Comparison of ENCODE assay signal across 1 cellular context in the genomic region with DNA sequence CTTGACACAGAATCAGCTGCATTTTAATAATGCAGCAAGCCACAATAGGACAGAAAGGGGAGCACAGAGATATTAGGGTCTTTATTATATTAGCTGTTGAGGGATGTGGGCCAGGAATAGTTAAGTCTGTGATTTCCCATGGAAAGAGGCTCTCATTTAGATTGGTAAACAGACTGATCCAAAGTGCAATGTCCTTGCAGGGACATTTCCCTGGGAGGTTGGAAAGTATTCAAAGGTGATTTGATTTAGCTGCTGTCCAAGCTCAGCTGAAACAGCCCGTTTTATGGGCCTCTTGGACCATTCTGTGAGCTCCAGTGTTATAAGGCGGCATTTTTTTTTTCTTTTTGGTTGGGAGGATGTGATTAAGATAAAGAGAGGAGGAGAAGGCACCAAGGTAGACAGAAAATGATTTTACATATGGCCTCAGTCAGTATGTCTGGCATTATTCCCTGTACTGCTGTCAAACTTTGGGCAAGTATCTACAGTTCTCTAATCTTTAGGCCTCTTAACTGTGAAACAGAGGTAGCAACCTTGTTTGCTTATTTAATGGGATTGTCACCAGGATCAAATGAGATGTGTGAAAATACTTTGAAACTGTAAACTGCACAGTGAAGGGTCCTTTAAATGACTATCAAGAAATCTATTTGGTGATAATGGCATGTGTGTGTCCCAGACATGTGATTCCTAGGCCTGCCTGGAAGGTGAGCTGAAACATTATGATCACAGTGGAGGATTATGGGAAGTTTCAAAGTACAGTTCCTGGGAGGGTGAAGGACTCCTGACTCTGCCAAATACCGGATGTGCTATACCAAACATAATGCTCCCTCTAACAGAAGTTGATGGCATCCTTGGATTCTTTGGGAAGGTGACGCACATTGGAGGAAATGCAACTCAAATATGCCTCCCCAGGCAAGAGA.
TF ChIP-seq lines count a peak whose summit lies in the region.

No MANE protein-coding gene starts in this region.

TF ChIP-seq in HepG2, 621 proteins besides CTCF, POLR2A, EP300 and RAD21 (continued from another document and continues in another):
- TF ChIP-seq, protein P1, sequence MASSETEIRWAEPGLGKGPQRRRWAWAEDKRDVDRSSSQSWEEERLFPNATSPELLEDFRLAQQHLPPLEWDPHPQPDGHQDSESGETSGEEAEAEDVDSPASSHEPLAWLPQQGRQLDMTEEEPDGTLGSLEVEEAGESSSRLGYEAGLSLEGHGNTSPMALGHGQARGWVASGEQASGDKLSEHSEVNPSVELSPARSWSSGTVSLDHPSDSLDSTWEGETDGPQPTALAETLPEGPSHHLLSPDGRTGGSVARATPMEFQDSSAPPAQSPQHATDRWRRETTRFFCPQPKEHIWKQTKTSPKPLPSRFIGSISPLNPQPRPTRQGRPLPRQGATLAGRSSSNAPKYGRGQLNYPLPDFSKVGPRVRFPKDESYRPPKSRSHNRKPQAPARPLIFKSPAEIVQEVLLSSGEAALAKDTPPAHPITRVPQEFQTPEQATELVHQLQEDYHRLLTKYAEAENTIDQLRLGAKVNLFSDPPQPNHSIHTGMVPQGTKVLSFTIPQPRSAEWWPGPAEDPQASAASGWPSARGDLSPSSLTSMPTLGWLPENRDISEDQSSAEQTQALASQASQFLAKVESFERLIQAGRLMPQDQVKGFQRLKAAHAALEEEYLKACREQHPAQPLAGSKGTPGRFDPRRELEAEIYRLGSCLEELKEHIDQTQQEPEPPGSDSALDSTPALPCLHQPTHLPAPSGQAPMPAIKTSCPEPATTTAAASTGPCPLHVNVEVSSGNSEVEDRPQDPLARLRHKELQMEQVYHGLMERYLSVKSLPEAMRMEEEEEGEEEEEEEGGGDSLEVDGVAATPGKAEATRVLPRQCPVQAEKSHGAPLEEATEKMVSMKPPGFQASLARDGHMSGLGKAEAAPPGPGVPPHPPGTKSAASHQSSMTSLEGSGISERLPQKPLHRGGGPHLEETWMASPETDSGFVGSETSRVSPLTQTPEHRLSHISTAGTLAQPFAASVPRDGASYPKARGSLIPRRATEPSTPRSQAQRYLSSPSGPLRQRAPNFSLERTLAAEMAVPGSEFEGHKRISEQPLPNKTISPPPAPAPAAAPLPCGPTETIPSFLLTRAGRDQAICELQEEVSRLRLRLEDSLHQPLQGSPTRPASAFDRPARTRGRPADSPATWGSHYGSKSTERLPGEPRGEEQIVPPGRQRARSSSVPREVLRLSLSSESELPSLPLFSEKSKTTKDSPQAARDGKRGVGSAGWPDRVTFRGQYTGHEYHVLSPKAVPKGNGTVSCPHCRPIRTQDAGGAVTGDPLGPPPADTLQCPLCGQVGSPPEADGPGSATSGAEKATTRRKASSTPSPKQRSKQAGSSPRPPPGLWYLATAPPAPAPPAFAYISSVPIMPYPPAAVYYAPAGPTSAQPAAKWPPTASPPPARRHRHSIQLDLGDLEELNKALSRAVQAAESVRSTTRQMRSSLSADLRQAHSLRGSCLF (CRISPR knock-in tag; IDR thresholded peaks at IDR 0.05; ENCODE audit: borderline replicate concordance) = no peak
- peak; percentile 58 for TF ChIP-seq GATAD1 (CRISPR knock-in tag; IDR thresholded peaks at IDR 0.05)
- TF ChIP-seq SAP130 (CRISPR knock-in tag; IDR thresholded peaks at IDR 0.05; ENCODE audit: low read depth) = peak; percentile 58
- TF ChIP-seq BRD4 (CRISPR knock-in tag; IDR thresholded peaks at IDR 0.05) = peak; percentile 38; the same call in 1 of the 2 replicates
- TF ChIP-seq CREM (IDR thresholded peaks at IDR 0.05) = peak; percentile 25; the same call in 1 of the 2 replicates
- no peak for TF ChIP-seq CREM (CRISPR knock-in tag; IDR thresholded peaks at IDR 0.05)
- TF ChIP-seq ZNF432 (CRISPR knock-in tag; IDR thresholded peaks at IDR 0.05; ENCODE audit: borderline replicate concordance) = no peak
- TF ChIP-seq, protein P2, sequence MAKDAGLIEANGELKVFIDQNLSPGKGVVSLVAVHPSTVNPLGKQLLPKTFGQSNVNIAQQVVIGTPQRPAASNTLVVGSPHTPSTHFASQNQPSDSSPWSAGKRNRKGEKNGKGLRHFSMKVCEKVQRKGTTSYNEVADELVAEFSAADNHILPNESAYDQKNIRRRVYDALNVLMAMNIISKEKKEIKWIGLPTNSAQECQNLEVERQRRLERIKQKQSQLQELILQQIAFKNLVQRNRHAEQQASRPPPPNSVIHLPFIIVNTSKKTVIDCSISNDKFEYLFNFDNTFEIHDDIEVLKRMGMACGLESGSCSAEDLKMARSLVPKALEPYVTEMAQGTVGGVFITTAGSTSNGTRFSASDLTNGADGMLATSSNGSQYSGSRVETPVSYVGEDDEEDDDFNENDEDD (CRISPR knock-in tag; IDR thresholded peaks at IDR 0.05; ENCODE audit: borderline replicate concordance) = peak; percentile 65; the same call in 1 of the 2 replicates
- TF ChIP-seq, protein P3, sequence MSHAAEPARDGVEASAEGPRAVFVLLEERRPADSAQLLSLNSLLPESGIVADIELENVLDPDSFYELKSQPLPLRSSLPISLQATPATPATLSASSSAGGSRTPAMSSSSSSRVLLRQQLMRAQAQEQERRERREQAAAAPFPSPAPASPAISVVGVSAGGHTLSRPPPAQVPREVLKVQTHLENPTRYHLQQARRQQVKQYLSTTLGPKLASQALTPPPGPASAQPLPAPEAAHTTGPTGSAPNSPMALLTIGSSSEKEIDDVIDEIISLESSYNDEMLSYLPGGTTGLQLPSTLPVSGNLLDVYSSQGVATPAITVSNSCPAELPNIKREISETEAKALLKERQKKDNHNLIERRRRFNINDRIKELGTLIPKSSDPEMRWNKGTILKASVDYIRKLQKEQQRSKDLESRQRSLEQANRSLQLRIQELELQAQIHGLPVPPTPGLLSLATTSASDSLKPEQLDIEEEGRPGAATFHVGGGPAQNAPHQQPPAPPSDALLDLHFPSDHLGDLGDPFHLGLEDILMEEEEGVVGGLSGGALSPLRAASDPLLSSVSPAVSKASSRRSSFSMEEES (CRISPR knock-in tag; IDR thresholded peaks at IDR 0.05) = peak; percentile 95
- TF ChIP-seq NR2F1 (CRISPR knock-in tag; IDR thresholded peaks at IDR 0.05) = peak in 1 of 2 experiments; percentile 34; a peak in 1 of 4 replicates
- TF ChIP-seq ASH2L (IDR thresholded peaks at IDR 0.05; ENCODE audit: insufficient read length, low read depth, low read length) = peak; percentile 88
- TF ChIP-seq ZNF546 (CRISPR knock-in tag; conservative IDR thresholded peaks at IDR 0.05) = no peak
- peak; percentile 17 for TF ChIP-seq SKI (IDR thresholded peaks at IDR 0.05; ENCODE audit: partially characterized antibody)
- 0 out of 2 replicates have a peak, but pooled peaks have one; percentile 22 for TF ChIP-seq ELF4 (CRISPR knock-in tag; IDR thresholded peaks at IDR 0.05; ENCODE audit: borderline replicate concordance)
- peak; percentile 79 for TF ChIP-seq ZFX (CRISPR knock-in tag; IDR thresholded peaks at IDR 0.05; ENCODE audit: low read depth)
- peak; percentile 99 for TF ChIP-seq ZNF652 (CRISPR knock-in tag; IDR thresholded peaks at IDR 0.05; ENCODE audit: borderline replicate concordance, low read depth)
- TF ChIP-seq, protein P4, sequence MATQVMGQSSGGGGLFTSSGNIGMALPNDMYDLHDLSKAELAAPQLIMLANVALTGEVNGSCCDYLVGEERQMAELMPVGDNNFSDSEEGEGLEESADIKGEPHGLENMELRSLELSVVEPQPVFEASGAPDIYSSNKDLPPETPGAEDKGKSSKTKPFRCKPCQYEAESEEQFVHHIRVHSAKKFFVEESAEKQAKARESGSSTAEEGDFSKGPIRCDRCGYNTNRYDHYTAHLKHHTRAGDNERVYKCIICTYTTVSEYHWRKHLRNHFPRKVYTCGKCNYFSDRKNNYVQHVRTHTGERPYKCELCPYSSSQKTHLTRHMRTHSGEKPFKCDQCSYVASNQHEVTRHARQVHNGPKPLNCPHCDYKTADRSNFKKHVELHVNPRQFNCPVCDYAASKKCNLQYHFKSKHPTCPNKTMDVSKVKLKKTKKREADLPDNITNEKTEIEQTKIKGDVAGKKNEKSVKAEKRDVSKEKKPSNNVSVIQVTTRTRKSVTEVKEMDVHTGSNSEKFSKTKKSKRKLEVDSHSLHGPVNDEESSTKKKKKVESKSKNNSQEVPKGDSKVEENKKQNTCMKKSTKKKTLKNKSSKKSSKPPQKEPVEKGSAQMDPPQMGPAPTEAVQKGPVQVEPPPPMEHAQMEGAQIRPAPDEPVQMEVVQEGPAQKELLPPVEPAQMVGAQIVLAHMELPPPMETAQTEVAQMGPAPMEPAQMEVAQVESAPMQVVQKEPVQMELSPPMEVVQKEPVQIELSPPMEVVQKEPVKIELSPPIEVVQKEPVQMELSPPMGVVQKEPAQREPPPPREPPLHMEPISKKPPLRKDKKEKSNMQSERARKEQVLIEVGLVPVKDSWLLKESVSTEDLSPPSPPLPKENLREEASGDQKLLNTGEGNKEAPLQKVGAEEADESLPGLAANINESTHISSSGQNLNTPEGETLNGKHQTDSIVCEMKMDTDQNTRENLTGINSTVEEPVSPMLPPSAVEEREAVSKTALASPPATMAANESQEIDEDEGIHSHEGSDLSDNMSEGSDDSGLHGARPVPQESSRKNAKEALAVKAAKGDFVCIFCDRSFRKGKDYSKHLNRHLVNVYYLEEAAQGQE (IDR thresholded peaks at IDR 0.05; ENCODE audit: borderline replicate concordance in 1 of 2, low read depth in 1 of 2, low read length in 2 of 2) = peak in 1 of 2 experiments; percentile 73; a peak in 2 of 4 replicates
- TF ChIP-seq, protein P5, sequence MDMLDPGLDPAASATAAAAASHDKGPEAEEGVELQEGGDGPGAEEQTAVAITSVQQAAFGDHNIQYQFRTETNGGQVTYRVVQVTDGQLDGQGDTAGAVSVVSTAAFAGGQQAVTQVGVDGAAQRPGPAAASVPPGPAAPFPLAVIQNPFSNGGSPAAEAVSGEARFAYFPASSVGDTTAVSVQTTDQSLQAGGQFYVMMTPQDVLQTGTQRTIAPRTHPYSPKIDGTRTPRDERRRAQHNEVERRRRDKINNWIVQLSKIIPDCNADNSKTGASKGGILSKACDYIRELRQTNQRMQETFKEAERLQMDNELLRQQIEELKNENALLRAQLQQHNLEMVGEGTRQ (IDR thresholded peaks at IDR 0.05; ENCODE audit: low read depth, low read length) = no peak
- TF ChIP-seq, protein P5 (CRISPR knock-in tag; IDR thresholded peaks at IDR 0.05; ENCODE audit: borderline replicate concordance) = no peak
- TF ChIP-seq, protein P6, sequence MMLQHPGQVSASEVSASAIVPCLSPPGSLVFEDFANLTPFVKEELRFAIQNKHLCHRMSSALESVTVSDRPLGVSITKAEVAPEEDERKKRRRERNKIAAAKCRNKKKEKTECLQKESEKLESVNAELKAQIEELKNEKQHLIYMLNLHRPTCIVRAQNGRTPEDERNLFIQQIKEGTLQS (CRISPR knock-in tag; IDR thresholded peaks at IDR 0.05) = 0 out of 2 replicates have a peak, but pooled peaks have one; percentile 52
- TF ChIP-seq ESRRA (CRISPR knock-in tag; IDR thresholded peaks at IDR 0.05; ENCODE audit: low read depth) = peak; percentile 74
- TF ChIP-seq ZNF160 (CRISPR knock-in tag; IDR thresholded peaks at IDR 0.05) = no peak
- peak; percentile 56; the same call in 1 of the 2 replicates for TF ChIP-seq FOXO1 (CRISPR knock-in tag; IDR thresholded peaks at IDR 0.05)
- TF ChIP-seq, protein P7, sequence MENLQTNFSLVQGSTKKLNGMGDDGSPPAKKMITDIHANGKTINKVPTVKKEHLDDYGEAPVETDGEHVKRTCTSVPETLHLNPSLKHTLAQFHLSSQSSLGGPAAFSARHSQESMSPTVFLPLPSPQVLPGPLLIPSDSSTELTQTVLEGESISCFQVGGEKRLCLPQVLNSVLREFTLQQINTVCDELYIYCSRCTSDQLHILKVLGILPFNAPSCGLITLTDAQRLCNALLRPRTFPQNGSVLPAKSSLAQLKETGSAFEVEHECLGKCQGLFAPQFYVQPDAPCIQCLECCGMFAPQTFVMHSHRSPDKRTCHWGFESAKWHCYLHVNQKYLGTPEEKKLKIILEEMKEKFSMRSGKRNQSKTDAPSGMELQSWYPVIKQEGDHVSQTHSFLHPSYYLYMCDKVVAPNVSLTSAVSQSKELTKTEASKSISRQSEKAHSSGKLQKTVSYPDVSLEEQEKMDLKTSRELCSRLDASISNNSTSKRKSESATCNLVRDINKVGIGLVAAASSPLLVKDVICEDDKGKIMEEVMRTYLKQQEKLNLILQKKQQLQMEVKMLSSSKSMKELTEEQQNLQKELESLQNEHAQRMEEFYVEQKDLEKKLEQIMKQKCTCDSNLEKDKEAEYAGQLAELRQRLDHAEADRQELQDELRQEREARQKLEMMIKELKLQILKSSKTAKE (CRISPR knock-in tag; IDR thresholded peaks at IDR 0.05; ENCODE audit: borderline replicate concordance) = 0 out of 2 replicates have a peak, but pooled peaks have one; percentile 22
- 0 out of 2 replicates have a peak, but pooled peaks have one; percentile 35 for TF ChIP-seq ZBTB21 (CRISPR knock-in tag; IDR thresholded peaks at IDR 0.05)
- peak; percentile 71; the same call in 1 of the 2 replicates for TF ChIP-seq HMG20A (CRISPR knock-in tag; IDR thresholded peaks at IDR 0.05; ENCODE audit: borderline replicate concordance)
- peak; percentile 60; the same call in 1 of the 2 replicates for TF ChIP-seq MIER3 (CRISPR knock-in tag; IDR thresholded peaks at IDR 0.05; ENCODE audit: borderline replicate concordance)
- no peak for TF ChIP-seq ZNF572 (CRISPR knock-in tag; IDR thresholded peaks at IDR 0.05)
- 0 out of 2 replicates have a peak, but pooled peaks have one; percentile 23 for TF ChIP-seq ZNF124 (CRISPR knock-in tag; IDR thresholded peaks at IDR 0.05)
- TF ChIP-seq, protein P8, sequence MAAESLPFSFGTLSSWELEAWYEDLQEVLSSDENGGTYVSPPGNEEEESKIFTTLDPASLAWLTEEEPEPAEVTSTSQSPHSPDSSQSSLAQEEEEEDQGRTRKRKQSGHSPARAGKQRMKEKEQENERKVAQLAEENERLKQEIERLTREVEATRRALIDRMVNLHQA (CRISPR knock-in tag; IDR thresholded peaks at IDR 0.05) = no peak
- no peak for TF ChIP-seq JDP2 (CRISPR knock-in tag; IDR thresholded peaks at IDR 0.05; ENCODE audit: borderline replicate concordance)
- peak; percentile 97 for TF ChIP-seq ETV5 (CRISPR knock-in tag; IDR thresholded peaks at IDR 0.05; ENCODE audit: borderline replicate concordance)
- peak; percentile 75 for TF ChIP-seq BHLHE40 (IDR thresholded peaks at IDR 0.05; ENCODE audit: low read length)
- peak; percentile 94 for TF ChIP-seq HNF4A (CRISPR knock-in tag; IDR thresholded peaks at IDR 0.05)
- 0 out of 2 replicates have a peak, but pooled peaks have one; percentile 21 for TF ChIP-seq DMAP1 (CRISPR knock-in tag; IDR thresholded peaks at IDR 0.05)
- TF ChIP-seq, protein P9, sequence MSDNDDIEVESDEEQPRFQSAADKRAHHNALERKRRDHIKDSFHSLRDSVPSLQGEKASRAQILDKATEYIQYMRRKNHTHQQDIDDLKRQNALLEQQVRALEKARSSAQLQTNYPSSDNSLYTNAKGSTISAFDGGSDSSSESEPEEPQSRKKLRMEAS (IDR thresholded peaks at IDR 0.05) = peak; percentile 84
- peak; percentile 54 for TF ChIP-seq KDM6A (CRISPR knock-in tag; IDR thresholded peaks at IDR 0.05; ENCODE audit: low read depth)
- peak; percentile 73 for TF ChIP-seq NCOR1 (IDR thresholded peaks at IDR 0.05; ENCODE audit: borderline replicate concordance, low read length)
- TF ChIP-seq PHF5A (CRISPR knock-in tag; IDR thresholded peaks at IDR 0.05; ENCODE audit: low read depth, unreplicated experiment) = no peak
- no peak for TF ChIP-seq SRSF1 (optimal IDR thresholded peaks at IDR 0.05; ENCODE audit: low read depth, low read length)
- TF ChIP-seq KMT2A (CRISPR knock-in tag; IDR thresholded peaks at IDR 0.05) = 0 out of 2 replicates have a peak, but pooled peaks have one; percentile 24
- TF ChIP-seq KDM5B (CRISPR knock-in tag; IDR thresholded peaks at IDR 0.05; ENCODE audit: borderline replicate concordance) = no peak
